10 cellular contexts compared by ENCODE assay signal in the genomic region with DNA sequence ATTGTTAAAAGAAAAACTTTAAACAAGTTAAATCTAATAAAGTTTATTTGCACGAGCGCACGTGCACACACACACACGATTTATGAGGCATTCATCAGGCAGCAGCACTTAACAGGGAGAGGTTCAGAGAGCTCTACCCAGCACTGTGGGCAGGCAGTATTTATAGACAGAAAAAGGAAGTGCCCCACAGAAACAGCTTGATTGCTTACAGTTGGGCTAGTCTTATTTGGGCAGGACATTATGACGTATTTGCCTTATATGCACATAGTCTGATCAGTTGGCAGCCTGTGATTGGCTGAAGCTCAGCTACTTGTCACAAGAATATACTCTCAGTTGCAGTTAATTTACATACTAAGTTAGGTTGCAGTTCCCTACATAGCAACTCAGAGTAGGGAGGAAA. TPM values are rescaled to one million over a fixed set of nuclear protein-coding genes. Genes with fewer than 3 reads are reported as not detected.
DNase-seq lines count a peak whose midpoint lies in the region; ATAC-seq, FAIRE-seq and TF ChIP-seq lines count a peak whose summit lies in the region.
"Had no signal": no experiment of that assay in that cellular context is flagged by ENCODE, and none has a peak within 500 bp of the region (broad histone marks: within the 10 kb centered on the region; RNA-seq: fewer than 3 reads in every experiment).

No MANE protein-coding gene starts in this region.

- H3K36me3 ChIP-seq in ACC112 (ENCODE audit: insufficient read depth, low read length) (no peaks in the 10 kb centered on the region), hepatocyte (replicated peaks; ENCODE audit: insufficient read depth, low read depth) (no peaks in the 10 kb centered on the region)

- no peak for FAIRE-seq in HTR-8/SVneo (lab: Jason Lieb, UNC)

- H3K27me3 ChIP-seq in ACC112 (ENCODE audit: insufficient read depth, low read length) (no peaks in the 10 kb centered on the region), hepatocyte (no peaks in the 10 kb centered on the region)

- no peaks in the 10 kb centered on the region for H4K20me1 ChIP-seq in hepatocyte (ENCODE audit: insufficient read depth, poor library complexity, severe bottlenecking)

- H2AFZ ChIP-seq in ACC112 (ENCODE audit: low read length, unreplicated experiment) (peak overlapping the region; percentile 66), hepatocyte (peak overlapping the region; percentile 96)

- 67% methylated on average over 5 of the region's 5 CpGs for WGBS in hepatocyte (ENCODE audit: low lambda C conversion rate, missing lambda C conversion rate)

- peak overlapping the region; percentile 70 for H3K4me2 ChIP-seq in hepatocyte

- H3K9me2 ChIP-seq in hepatocyte (replicated peaks; ENCODE audit: insufficient read depth) = no peaks in the 10 kb centered on the region

- H3K79me2 ChIP-seq in ACC112 (ENCODE audit: control insufficient read depth, insufficient read depth, low read length, unreplicated experiment) (peaks cover 18% of the 10 kb centered on the region), hepatocyte (peaks cover 26% of the 10 kb centered on the region)

- H3K4me1 ChIP-seq in ACC112 (ENCODE audit: control insufficient read depth, insufficient read depth, low read length, unreplicated experiment) (peaks cover 13% of the 10 kb centered on the region), hepatocyte (ENCODE audit: insufficient read depth) (peaks cover 14% of the 10 kb centered on the region)

- TF ChIP-seq CTCF in hepatocyte (IDR thresholded peaks at IDR 0.05; ENCODE audit: poor library complexity) = no peak

- no peak overlapping the region for H3K27ac ChIP-seq in ACC112 (ENCODE audit: low read depth, low read length)
- peak overlapping the region; percentile 91 for H3K27ac ChIP-seq in hepatocyte

- H3K4me3 ChIP-seq in ACC112 (ENCODE audit: low read depth, low read length) (no peak overlapping the region), hepatocyte (no peak overlapping the region)

- ATAC-seq in GM18907 (IDR thresholded peaks at IDR 0.05; ENCODE audit: unreplicated experiment) (peak; percentile 24), HG03095 (IDR thresholded peaks at IDR 0.05; ENCODE audit: unreplicated experiment) (no peak), GM18870 (IDR thresholded peaks at IDR 0.05; ENCODE audit: unreplicated experiment) (no peak)

- DNase-seq in RKO (ENCODE audit: low spot score) = peak; percentile 32
- peak; percentile 29 for DNase-seq in hepatocyte (ENCODE audit: low spot score)
- no peak for DNase-seq in NCI-H345 treated with DMSO at 0.1 percent for 48 hours (lab: John Stamatoyannopoulos, UW; ENCODE audit: unreplicated experiment)
- no peak for DNase-seq in HTR-8/SVneo (ENCODE audit: insufficient read length, low spot score)
- DNase-seq: DMS79, NCI-H2029 had no signal

- H3K9me3 ChIP-seq in hepatocyte (ENCODE audit: low read depth) = no peaks in the 10 kb centered on the region

RNA-seq across cellular contexts. Expression of gene SDHAF3, which starts 1.2 kb away (rescaled TPM):
- total RNA-seq in hepatocyte = 17.5 and 22.1 TPM in 2 replicates
- 19.2 and 20.1 TPM in 2 replicates for polyA plus RNA-seq in hepatocyte

Comparison
In these comparisons a context has a peak if more than half of its experiments do, and no peak if none do; other contexts are left out.
1. DNase-seq: peak in RKO (single experiment) and hepatocyte (single experiment); none in NCI-H345 treated with DMSO at 0.1 percent for 48 hours (single experiment) and HTR-8/SVneo (single experiment).